24 cellular contexts compared by ENCODE assay signal in the genomic region with DNA sequence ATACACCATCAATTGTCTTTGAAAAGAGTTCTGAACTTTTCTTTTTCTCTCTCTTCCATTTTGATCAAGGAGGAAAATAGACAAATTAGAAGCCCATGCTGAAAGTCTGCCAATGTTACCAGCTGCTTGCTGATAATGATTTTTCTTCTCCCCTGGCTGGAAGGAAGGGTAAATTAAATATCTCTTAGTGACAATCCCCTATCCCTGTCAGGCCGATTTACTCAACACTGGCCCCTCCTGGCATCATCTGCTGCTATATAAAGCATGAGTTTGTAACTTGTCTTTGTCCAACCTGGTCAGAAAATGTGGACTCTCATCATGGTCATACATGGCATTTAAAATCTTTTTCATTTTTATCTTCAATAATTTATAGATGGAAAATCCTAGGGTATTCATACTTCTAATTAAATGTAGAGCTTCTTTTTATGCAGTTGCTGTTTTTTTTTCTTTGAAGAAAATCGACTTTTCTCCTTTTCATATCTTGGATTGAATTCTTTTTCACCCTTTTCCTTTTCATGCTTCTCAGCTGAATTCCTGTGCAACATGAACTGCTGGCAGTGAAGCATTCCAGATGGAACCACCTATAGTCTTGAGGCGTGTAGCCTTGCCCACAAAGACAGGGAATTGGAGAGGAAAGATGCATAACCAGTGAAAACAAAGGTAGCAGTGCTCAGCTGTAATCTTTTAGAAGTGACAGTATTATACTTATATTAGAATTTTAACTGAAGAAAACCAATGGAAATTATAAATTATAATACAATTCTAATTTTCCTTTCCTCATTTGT.
DNase-seq lines count a peak whose midpoint lies in the region; TF ChIP-seq lines count a peak whose summit lies in the region.
"Had no signal": no experiment of that assay in that cellular context is flagged by ENCODE, and none has a peak within 500 bp of the region (broad histone marks: within the 10 kb centered on the region; RNA-seq: fewer than 3 reads in every experiment).

No MANE protein-coding gene starts in this region.

- H3K4me3 ChIP-seq in choroid plexus epithelial cell (ENCODE audit: low read depth, low read length): no peak overlapping the region
- H3K4me3 ChIP-seq: GM23248, K562, pancreas, upper lobe of right lung had no signal

- POLR2A ChIA-PET in RWPE1 (lab: Yijun Ruan, JAX; ENCODE audit: low non-redundant PET): no interaction called here

- CTCF ChIA-PET in RWPE1 (lab: Yijun Ruan, JAX): no interaction called here

- TF ChIP-seq CTCF in choroid plexus epithelial cell (conservative IDR thresholded peaks at IDR 0.05; ENCODE audit: low read depth, low read length): peak; percentile 30
- TF ChIP-seq CTCF in RWPE1 (conservative IDR thresholded peaks at IDR 0.05; ENCODE audit: low read depth): no peak
- no peak for TF ChIP-seq CTCF in GM10266 (IDR thresholded peaks at IDR 0.05; ENCODE audit: control insufficient read depth, insufficient read depth, low read depth, missing control alignments)

- DNase-seq in DMS 273 (lab: John Stamatoyannopoulos, UW; ENCODE audit: unreplicated experiment) (peak; percentile 32), DMS 273 treated with DMSO at 0.1 percent for 48 hours (lab: John Stamatoyannopoulos, UW) (no peak), OCI-M1 (lab: John Stamatoyannopoulos, UW) (peak; percentile 75), choroid plexus epithelial cell (ENCODE audit: low read depth) (peak; percentile 34), renal cortical epithelial cell (ENCODE audit: low read depth) (peak; percentile 34), NCI-H1092 (lab: John Stamatoyannopoulos, UW) (no peak), RWPE1 (ENCODE audit: low spot score) (no peak), GM10266 (ENCODE audit: extremely low spot score) (no peak)
- DNase-seq: activated CD4-positive, alpha-beta T cell treated with anti-CD3 and anti-CD28 coated beads, Interleukin-2, amount 50 U/mL, for 48 hours; activated gamma-delta T cell treated with Interleukin-2 at 50 U/mL for 16 hours; activated T-cell treated with anti-CD3 and anti-CD28 coated beads, Interleukin-2, amount 50 U/mL, for 48 hours; DND-41; GM23248; hypothalamus; left cardiac atrium; NCI-H1436; NCI-H2081 treated with DMSO at 0.1 percent for 48 hours; NCI-H2227 treated with DMSO at 0.1 percent for 48 hours; pancreas; stimulated activated CD4-positive, alpha-beta T cell treated with anti-CD3 and anti-CD28 coated beads, Interleukin-2, amount 100 ng/mL, for 24 hours; stimulated activated naive CD8-positive, alpha-beta T cell treated with anti-CD3 and anti-CD28 coated beads, Interleukin-15, Interleukin-2, amounts not matched to agents 100 U/mL and 50 U/mL, for 24 hours; upper lobe of right lung had no signal

- H3K27ac ChIP-seq in RWPE1: no peak overlapping the region
- H3K27ac ChIP-seq: 22Rv1, GM23248, pancreas, upper lobe of right lung had no signal

Comparison
In these comparisons a context has a peak if more than half of its experiments do, and no peak if none do; other contexts are left out.
1. DNase-seq: peak in DMS 273 (single experiment), OCI-M1 (single experiment), choroid plexus epithelial cell (single experiment) and renal cortical epithelial cell (single experiment); none in DMS 273 treated with DMSO at 0.1 percent for 48 hours (single experiment), NCI-H1092 (single experiment), RWPE1 (single experiment) and GM10266 (single experiment).